ENCODE assay signal across 19 cellular contexts in the genomic region with DNA sequence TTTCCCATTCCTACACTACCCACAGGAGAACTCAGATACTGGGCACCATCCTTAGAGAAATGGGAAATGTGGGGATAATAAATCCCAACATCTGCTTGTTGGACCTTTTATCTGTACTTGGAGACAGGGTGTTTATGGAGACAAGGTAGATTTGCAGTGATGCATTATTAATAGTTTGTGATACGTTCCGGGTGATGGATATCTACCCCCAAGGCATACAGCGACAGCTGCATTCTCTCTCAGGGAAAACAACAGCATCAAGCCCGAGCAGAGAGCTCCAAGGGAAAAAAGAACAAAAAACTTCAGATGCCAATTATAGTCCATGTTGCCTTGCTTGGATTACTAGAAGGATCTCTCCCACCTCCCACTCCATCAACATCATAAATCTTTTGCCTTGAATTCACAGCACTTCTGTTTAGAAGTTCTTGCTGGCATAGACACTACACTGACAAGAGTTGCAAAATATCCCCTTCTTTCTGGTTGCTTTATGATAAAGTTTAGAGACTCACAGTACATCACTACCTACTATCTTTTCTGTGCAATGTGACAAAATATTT.
"Had no signal": no experiment of that assay in that cellular context is flagged by ENCODE, and none has a peak within 500 bp of the region (broad histone marks: within the 10 kb centered on the region; RNA-seq: fewer than 3 reads in every experiment).

No MANE protein-coding gene starts in this region.

- H3K9me3 ChIP-seq: colonic mucosa, upper lobe of left lung had no signal

- DNase-seq: activated CD4-positive, alpha-beta T cell treated with anti-CD3 and anti-CD28 coated beads for 4 hours; activated CD4-positive, alpha-beta T cell treated with anti-CD3 and anti-CD28 coated beads, Interleukin-2, amount 50 U/mL, for 48 hours; activated CD4-positive, CD25-positive, alpha-beta regulatory T cell; activated CD8-positive, alpha-beta memory T cell treated with anti-CD3 and anti-CD28 coated beads, Interleukin-2, amount 50 U/mL, for 48 hours; activated naive CD4-positive, alpha-beta T cell treated with Interleukin-2 at 50 U/mL for 16 hours; activated naive CD8-positive, alpha-beta T cell treated with anti-CD3 and anti-CD28 coated beads for 36 hours; activated T-cell treated with anti-CD3 and anti-CD28 coated beads, Interleukin-2, amount 50 U/mL, for 4 hours; colonic mucosa; dorsolateral prefrontal cortex; effector memory CD8-positive, alpha-beta T cell; islet precursor cell; left cardiac atrium; naive B cell; stimulated activated CD4-positive, alpha-beta T cell treated with anti-CD3 and anti-CD28 coated beads, Interleukin-4, amount 100 ng/mL, for 24 hours; stimulated activated naive CD4-positive, alpha-beta T cell treated with Interleukin-2 at 50 U/mL for 16 hours; T-helper 17 cell; upper lobe of left lung had no signal

- H3K36me3 ChIP-seq: colonic mucosa, neural progenitor cell, upper lobe of left lung had no signal

- H3K4me1 ChIP-seq: colonic mucosa, neural progenitor cell, upper lobe of left lung had no signal

- H3K4me3 ChIP-seq: colonic mucosa, dorsolateral prefrontal cortex, neural progenitor cell, upper lobe of left lung had no signal

- ATAC-seq: activated T-cell treated with anti-CD3 and anti-CD28 coated beads, Interleukin-2, amount 50 U/mL, for 4 hours; effector memory CD8-positive, alpha-beta T cell; esophagus mucosa; left cardiac atrium; T-helper 17 cell had no signal

- H3K27me3 ChIP-seq: colonic mucosa, dorsolateral prefrontal cortex, neural progenitor cell, upper lobe of left lung had no signal
